8 cellular contexts compared by ENCODE assay signal in genomic region chr16:12323007-12323699, GRCh38.
A peak's percentile ranks its signal among the peaks of the same experiment; 100 is the strongest.
DNase-seq lines count a peak whose midpoint lies in the region; ATAC-seq, FAIRE-seq and TF ChIP-seq lines count a peak whose summit lies in the region.

No MANE protein-coding gene starts in this region.

- FAIRE-seq in HTR-8/SVneo (lab: Jason Lieb, UNC), result peak; percentile 54

- H2AK5ac ChIP-seq in neuronal stem cell (ENCODE audit: low read depth, low read length), result no peak overlapping the region

- H3K4me1 ChIP-seq in DOHH2 (ENCODE audit: control insufficient read depth, low read length) (peaks cover 59% of the 10 kb centered on the region), spleen (peaks cover 0 to 12% (median 0%) of the 10 kb centered on the region in 6 donors), neuronal stem cell (ENCODE audit: control insufficient read depth in 2 of 2, insufficient read depth in 1 of 2, low read depth in 1 of 2, low read length in 2 of 2) (peaks cover 10 to 16% of the 10 kb centered on the region in 2 donors), lower lobe of right lung (peaks cover 2% of the 10 kb centered on the region)

- intact Hi-C loops in spleen (cut with DNase I; ENCODE audit: low total_unique reads), result no loop called here
- intact Hi-C loops in lower lobe of right lung (cut with DNase I), result no loop called here

- no peaks in the 10 kb centered on the region for H3K27me3 ChIP-seq in DOHH2 (ENCODE audit: control insufficient read depth, low read length)
- H3K27me3 ChIP-seq in spleen (replicated peaks in 1 of 7), result no peaks in the 10 kb centered on the region
- no peaks in the 10 kb centered on the region for H3K27me3 ChIP-seq in neuronal stem cell (ENCODE audit: control insufficient read depth in 3 of 3, insufficient read depth in 3 of 3, low read depth in 1 of 3, low read length in 3 of 3)
- no peaks in the 10 kb centered on the region for H3K27me3 ChIP-seq in lower lobe of right lung (ENCODE audit: low read depth)

- H2AFZ ChIP-seq in neuronal stem cell (ENCODE audit: low read length), result no peak overlapping the region

- H3K36me3 ChIP-seq in DOHH2 (ENCODE audit: control insufficient read depth, low read length), result peaks cover 13% of the 10 kb centered on the region
- peaks cover 0 to 8% (median 0%) of the 10 kb centered on the region in 6 donors for H3K36me3 ChIP-seq in spleen
- H3K36me3 ChIP-seq in neuronal stem cell (replicated peaks in 1 of 2; ENCODE audit: control insufficient read depth in 2 of 2, insufficient read depth in 2 of 2, low read length in 2 of 2), result no peaks in the 10 kb centered on the region
- H3K36me3 ChIP-seq in lower lobe of right lung, result no peaks in the 10 kb centered on the region

- H4K8ac ChIP-seq in neuronal stem cell (ENCODE audit: low read depth, low read length), result no peak overlapping the region

- H3K14ac ChIP-seq in neuronal stem cell (ENCODE audit: low read length), result no peak overlapping the region

- no peak overlapping the region for H3K23ac ChIP-seq in neuronal stem cell (ENCODE audit: low read depth, low read length, poor library complexity)

- TF ChIP-seq CTCF in DOHH2 (IDR thresholded peaks at IDR 0.05; ENCODE audit: low read depth, low read length, poor library complexity, severe bottlenecking) (no peak), spleen (IDR thresholded peaks at IDR 0.05 in 8 of 11, conservative IDR thresholded peaks at IDR 0.05 in 3 of 11) (no peak), lower lobe of right lung (IDR thresholded peaks at IDR 0.05) (no peak)

- no peak overlapping the region for H3K4ac ChIP-seq in neuronal stem cell (ENCODE audit: low read length)

- H2BK15ac ChIP-seq in neuronal stem cell (ENCODE audit: low read length), result no peak overlapping the region

- H4K20me1 ChIP-seq in DOHH2 (ENCODE audit: control insufficient read depth, insufficient read depth, low read depth, low read length), result no peaks in the 10 kb centered on the region

- no peak overlapping the region for H4K91ac ChIP-seq in neuronal stem cell (ENCODE audit: low read depth, low read length, poor library complexity)

- ATAC-seq in GM18520 (IDR thresholded peaks at IDR 0.05; ENCODE audit: unreplicated experiment), result no peak
- ATAC-seq in lower lobe of right lung, result no peak

- no peak overlapping the region for H2BK120ac ChIP-seq in neuronal stem cell (ENCODE audit: low read depth, low read length)

- TF ChIP-seq POLR2A in spleen (IDR thresholded peaks at IDR 0.05), result no peak

- H3K79me1 ChIP-seq in neuronal stem cell (ENCODE audit: low read depth, low read length), result no peaks in the 10 kb centered on the region

- H2BK5ac ChIP-seq in neuronal stem cell (ENCODE audit: low read length), result no peak overlapping the region

- H3K9me2 ChIP-seq in DOHH2 (replicated peaks; ENCODE audit: control insufficient read depth, low read length), result no peaks in the 10 kb centered on the region

- H3K18ac ChIP-seq in neuronal stem cell (ENCODE audit: low read length), result no peak overlapping the region

- DNase-seq in HTR-8/SVneo (ENCODE audit: insufficient read length, low spot score) (no peak), spleen (no peak), neuronal stem cell (ENCODE audit: low spot score) (no peak), DMS79 treated with DMSO at 0.1 percent for 48 hours (lab: John Stamatoyannopoulos, UW) (no peak), lower lobe of right lung (no peak)
- DNase-seq in activated T-cell treated with anti-CD3 and anti-CD28 coated beads, Interleukin-2, amount 50 U/mL, for 48 hours, result peak; percentile 71 to 72

- H2BK12ac ChIP-seq in neuronal stem cell (ENCODE audit: low read length), result no peak overlapping the region

- peak overlapping the region; percentile 87 for H3K4me2 ChIP-seq in DOHH2 (ENCODE audit: low read length)
- H3K4me2 ChIP-seq in neuronal stem cell (ENCODE audit: insufficient read depth, low read length, poor library complexity, severe bottlenecking), result no peak overlapping the region

- no peak overlapping the region; the same call in 1 of the 2 replicates for H3K4me3 ChIP-seq in DOHH2 (ENCODE audit: low read length)
- H3K4me3 ChIP-seq in spleen, result no peak overlapping the region
- H3K4me3 ChIP-seq in neuronal stem cell (ENCODE audit: low read length in 2 of 2), result no peak overlapping the region
- no peak overlapping the region for H3K4me3 ChIP-seq in lower lobe of right lung

- H3K27ac ChIP-seq in DOHH2 (ENCODE audit: low read depth, low read length) (peak overlapping the region; percentile 89), spleen (peak overlapping the region in 5 of 8 donors; percentile 20 to 61 (median 28)), neuronal stem cell (replicated peaks; ENCODE audit: low read length) (no peak overlapping the region), lower lobe of right lung (no peak overlapping the region)

- WGBS in spleen, 5 donors, result 50 to 57% (median 55%) methylated on average over 8 to 13 of the region's 13 CpGs
- no CpG with 5 or more reads among the region's 13 CpGs for WGBS in neuronal stem cell (ENCODE audit: extremely low coverage in 2 of 2, insufficient read length in 2 of 2, insufficient replicate concordance in 1 of 2), 2 donors

- H3K9me3 ChIP-seq in DOHH2 (ENCODE audit: control insufficient read depth, insufficient read depth, low read length), result peaks cover 8% of the 10 kb centered on the region; the same call in 1 of the 2 replicates
- peaks cover 0 to 4% (median 0%) of the 10 kb centered on the region in 8 donors for H3K9me3 ChIP-seq in spleen
- H3K9me3 ChIP-seq in neuronal stem cell (replicated peaks in 1 of 2; ENCODE audit: control insufficient read depth in 2 of 2, insufficient read depth in 1 of 2, low read depth in 1 of 2, low read length in 2 of 2), result no peaks in the 10 kb centered on the region
- H3K9me3 ChIP-seq in lower lobe of right lung, result no peaks in the 10 kb centered on the region

- H3K79me2 ChIP-seq in DOHH2 (ENCODE audit: control insufficient read depth, low read length), result no peaks in the 10 kb centered on the region

- H3K9ac ChIP-seq in neuronal stem cell (ENCODE audit: low read depth, low read length, poor library complexity), result no peak overlapping the region

- peaks cover 33% of the 10 kb centered on the region for H3F3A ChIP-seq in DOHH2 (ENCODE audit: control insufficient read depth, insufficient read depth)

Comparison
In these comparisons a context has a peak if more than half of its experiments do, and no peak if none do; other contexts are left out.
1. H3K27ac ChIP-seq: peak in DOHH2 (single experiment) and spleen (5 of 8); none in neuronal stem cell (single experiment) and lower lobe of right lung (single experiment).
2. DNase-seq: peak in activated T-cell treated with anti-CD3 and anti-CD28 coated beads, Interleukin-2, amount 50 U/mL, for 48 hours (2 of 2); none in HTR-8/SVneo (single experiment), spleen (single experiment), neuronal stem cell (single experiment), DMS79 treated with DMSO at 0.1 percent for 48 hours (single experiment) and lower lobe of right lung (single experiment).